In genomic region chr19:11479470-11480080, GRCh38 we compare ENCODE assay signal across 9 cellular contexts. TPM values are rescaled to one million over a fixed set of nuclear protein-coding genes. Genes with fewer than 3 reads are reported as not detected.
A peak's percentile ranks its signal among the peaks of the same experiment; 100 is the strongest.
DNase-seq lines count a peak whose midpoint lies in the region; ATAC-seq and TF ChIP-seq lines count a peak whose summit lies in the region.
"Had no signal": no experiment of that assay in that cellular context is flagged by ENCODE, and none has a peak within 500 bp of the region (broad histone marks: within the 10 kb centered on the region; RNA-seq: fewer than 3 reads in every experiment).

No MANE protein-coding gene starts in this region.

- H2AK5ac ChIP-seq in H9 (ENCODE audit: insufficient read length, low read length): no peak overlapping the region

- H4K5ac ChIP-seq in H9 (ENCODE audit: insufficient read length, low read depth, low read length): no peak overlapping the region

- no peaks in the 10 kb centered on the region for H4K20me1 ChIP-seq in H9 (ENCODE audit: control insufficient read depth, insufficient read depth, insufficient read length)

- H3K27ac Mint-ChIP-seq in H9: no peak overlapping the region
- no peak overlapping the region for H3K27ac Mint-ChIP-seq in activated T-helper 1 cell treated with anti-CD3 and anti-CD28 coated beads, Interleukin-12 subunit alpha, Interleukin-12 subunit beta, Interleukin-2, Interleukin-4 antibody, amounts not matched to agents 30 ng/mL and 10 ng/mL and 1 ng/mL, durations not matched to agents 14 hours and 24 hours and 36 hours
- no peak overlapping the region for H3K27ac Mint-ChIP-seq in type B pancreatic cell

- no peak overlapping the region for H3K56ac ChIP-seq in H9 (ENCODE audit: insufficient read length, low read depth, low read length)

- no peak overlapping the region for H2BK12ac ChIP-seq in H9 (ENCODE audit: insufficient read length, low read depth, low read length)

- no peak overlapping the region for H4K91ac ChIP-seq in H9 (ENCODE audit: insufficient read length, low read depth, low read length)

- TF ChIP-seq CTCF in H9 (conservative IDR thresholded peaks at IDR 0.05) (no peak), type B pancreatic cell (conservative IDR thresholded peaks at IDR 0.05) (no peak), thyroid gland (IDR thresholded peaks at IDR 0.05) (no peak)

- no peak overlapping the region for H3K18ac ChIP-seq in H9 (ENCODE audit: insufficient read length, low read depth, low read length)

- no peak overlapping the region for H3T11ph ChIP-seq in H9 (ENCODE audit: low read length)

- no peaks in the 10 kb centered on the region for H3K9me3 ChIP-seq in H9 (ENCODE audit: control insufficient read depth, low read depth, low read length)
- peaks cover 9% of the 10 kb centered on the region for H3K9me3 ChIP-seq in iPS-18c (ENCODE audit: control insufficient read depth, insufficient read depth, low read length)
- no peaks in the 10 kb centered on the region for H3K9me3 ChIP-seq in thyroid gland

- peaks cover 12% of the 10 kb centered on the region; the same call in 1 of the 2 replicates for H3K27me3 ChIP-seq in H9 (ENCODE audit: insufficient read depth, low read length)
- H3K27me3 ChIP-seq in thyroid gland: peaks cover 24% of the 10 kb centered on the region

- no peak overlapping the region for H2BK20ac ChIP-seq in H9 (ENCODE audit: low read depth, low read length, poor library complexity, severe bottlenecking)

- peaks cover 42% of the 10 kb centered on the region for H3K27me3 Mint-ChIP-seq in H9 (ENCODE audit: low read depth)
- H3K27me3 Mint-ChIP-seq in activated T-helper 1 cell treated with anti-CD3 and anti-CD28 coated beads, Interleukin-12 subunit alpha, Interleukin-12 subunit beta, Interleukin-2, Interleukin-4 antibody, amounts not matched to agents 30 ng/mL and 10 ng/mL and 1 ng/mL, durations not matched to agents 14 hours and 24 hours and 36 hours (ENCODE audit: insufficient read depth): peaks cover 36% of the 10 kb centered on the region
- peaks cover 55% of the 10 kb centered on the region for H3K27me3 Mint-ChIP-seq in type B pancreatic cell

- DNase-seq in C1 segment of cervical spinal cord (lab: John Stamatoyannopoulos, UW) (peak in 13 of 14 donors; percentile 19 to 81 (median 48)), H9 (peak; percentile 92), type B pancreatic cell (ENCODE audit: extremely low spot score, unreplicated experiment) (no peak), thyroid gland (no peak)
- peak; percentile 17 for DNase-seq in activated T-helper 1 cell treated with anti-CD3 and anti-CD28 coated beads, Interleukin-12 subunit alpha, Interleukin-12 subunit beta, Interleukin-2, Interleukin-4 antibody, amounts not matched to agents 30 ng/mL and 10 ng/mL and 1 ng/mL, durations not matched to agents 14 hours and 24 hours and 36 hours (ENCODE audit: low spot score)
- DNase-seq in activated CD4-positive, CD25-positive, alpha-beta regulatory T cell treated with anti-CD3 and anti-CD28 coated beads, Interleukin-2, amount 50 U/mL, for 72 hours: no peak

- H2BK5ac ChIP-seq in H9 (ENCODE audit: insufficient read length, low read length): no peak overlapping the region

- peaks cover 4 to 18% of the 10 kb centered on the region in 2 experiments; a peak in 3 of 4 replicates for H3K4me1 Mint-ChIP-seq in H9
- peaks cover 16% of the 10 kb centered on the region for H3K4me1 Mint-ChIP-seq in activated T-helper 1 cell treated with anti-CD3 and anti-CD28 coated beads, Interleukin-12 subunit alpha, Interleukin-12 subunit beta, Interleukin-2, Interleukin-4 antibody, amounts not matched to agents 30 ng/mL and 10 ng/mL and 1 ng/mL, durations not matched to agents 14 hours and 24 hours and 36 hours (ENCODE audit: low read depth)
- peaks cover 4% of the 10 kb centered on the region for H3K4me1 Mint-ChIP-seq in type B pancreatic cell (ENCODE audit: unreplicated experiment)

- H3K4me3 Mint-ChIP-seq in H9 (peak overlapping the region; percentile 54 to 68; a peak in 4 of 5 replicates), type B pancreatic cell (peak overlapping the region; percentile 57)
- H3K4me3 Mint-ChIP-seq in activated T-helper 1 cell treated with anti-CD3 and anti-CD28 coated beads, Interleukin-12 subunit alpha, Interleukin-12 subunit beta, Interleukin-2, Interleukin-4 antibody, amounts not matched to agents 30 ng/mL and 10 ng/mL and 1 ng/mL, durations not matched to agents 14 hours and 24 hours and 36 hours: no peak overlapping the region

- H3K27ac ChIP-seq in H9 (ENCODE audit: insufficient read length, low read depth, low read length): no peak overlapping the region
- no peak overlapping the region for H3K27ac ChIP-seq in thyroid gland

- intact Hi-C loops in activated T-helper 1 cell treated with anti-CD3 and anti-CD28 coated beads, Interleukin-12 subunit alpha, Interleukin-12 subunit beta, Interleukin-2, Interleukin-4 antibody, amounts not matched to agents 30 ng/mL and 10 ng/mL and 1 ng/mL, durations not matched to agents 14 hours and 24 hours and 36 hours (cut with micrococcal nuclease): loop anchor here (5.0 kb wide), 2 partner anchors 57 to 342 kb away; no protein-coding TSS in a partner anchor
- intact Hi-C loops in thyroid gland (cut with DNase I): loop anchor here (5.0 kb wide), 1 partner anchor 182 kb away; the partner anchor contains the start of gene TSPAN16

- H3K23ac ChIP-seq in H9 (ENCODE audit: insufficient read length, low read depth, low read length): no peak overlapping the region

- H3K14ac ChIP-seq in H9 (ENCODE audit: insufficient read depth, low read length): peak overlapping the region; percentile 83; the same call in 1 of the 2 replicates

- no peak for ATAC-seq in HG03045 (IDR thresholded peaks at IDR 0.05; ENCODE audit: unreplicated experiment)

- H3K36me3 Mint-ChIP-seq in H9 (ENCODE audit: insufficient read depth in 1 of 3, low read depth in 3 of 3) (no peaks in the 10 kb centered on the region; a peak in 1 of 7 replicates), type B pancreatic cell (no peaks in the 10 kb centered on the region)
- peaks cover 4% of the 10 kb centered on the region for H3K36me3 Mint-ChIP-seq in activated T-helper 1 cell treated with anti-CD3 and anti-CD28 coated beads, Interleukin-12 subunit alpha, Interleukin-12 subunit beta, Interleukin-2, Interleukin-4 antibody, amounts not matched to agents 30 ng/mL and 10 ng/mL and 1 ng/mL, durations not matched to agents 14 hours and 24 hours and 36 hours (ENCODE audit: low read depth)

- no peak overlapping the region for H2BK120ac ChIP-seq in H9 (ENCODE audit: low read depth, low read length, poor library complexity, severe bottlenecking)

- H3K9ac ChIP-seq in H9 (ENCODE audit: extremely low read depth, insufficient read length, low read length): no peak overlapping the region

- no peak overlapping the region for H3K4ac ChIP-seq in H9 (ENCODE audit: low read depth, low read length)

- H3K4me2 ChIP-seq in H9 (ENCODE audit: insufficient read depth, insufficient read length, low read length): peak overlapping the region; percentile 36

- H2BK15ac ChIP-seq in H9 (ENCODE audit: low read depth, low read length): no peak overlapping the region

- no CpG with 5 or more reads among the region's 74 CpGs for WGBS in H9 (ENCODE audit: extremely low coverage, insufficient read length, low lambda C conversion rate)
- 14 to 17% methylated on average over 12 to 17 of the region's 74 CpGs for WGBS in thyroid gland, 2 donors

- H3K4me3 ChIP-seq in iPS-18c (ENCODE audit: insufficient read depth, low read depth, low read length) (peak overlapping the region; percentile 28), thyroid gland (replicated peaks in 1 of 3) (no peak overlapping the region)

- H4K8ac ChIP-seq in H9 (replicated peaks; ENCODE audit: insufficient read length, low read depth, low read length): no peak overlapping the region

- H3K79me2 ChIP-seq in H9 (ENCODE audit: insufficient read depth, low read length): no peaks in the 10 kb centered on the region

- no peaks in the 10 kb centered on the region for H3K4me1 ChIP-seq in H9 (ENCODE audit: insufficient read depth, low read length)
- H3K4me1 ChIP-seq in thyroid gland: peaks cover 0 to 37% of the 10 kb centered on the region in 2 donors

- H3K23me2 ChIP-seq in H9 (ENCODE audit: insufficient read length, low read depth, low read length, poor library complexity, severe bottlenecking): peaks cover 7% of the 10 kb centered on the region

- no peaks in the 10 kb centered on the region for H3K79me1 ChIP-seq in H9 (ENCODE audit: insufficient read depth, low read depth, low read length, poor library complexity, severe bottlenecking)

- TF ChIP-seq POLR2A in thyroid gland (IDR thresholded peaks at IDR 0.05): no peak

- H2AFZ ChIP-seq in H9 (ENCODE audit: low read length): no peak overlapping the region

- peaks cover 0 to 4% of the 10 kb centered on the region in 2 experiments; a peak in 3 of 5 replicates for H3K9me3 Mint-ChIP-seq in H9
- H3K9me3 Mint-ChIP-seq in activated T-helper 1 cell treated with anti-CD3 and anti-CD28 coated beads, Interleukin-12 subunit alpha, Interleukin-12 subunit beta, Interleukin-2, Interleukin-4 antibody, amounts not matched to agents 30 ng/mL and 10 ng/mL and 1 ng/mL, durations not matched to agents 14 hours and 24 hours and 36 hours: no peaks in the 10 kb centered on the region
- H3K9me3 Mint-ChIP-seq in type B pancreatic cell: no peaks in the 10 kb centered on the region

- peaks cover 3 to 13% of the 10 kb centered on the region in 2 donors for H3K36me3 ChIP-seq in thyroid gland

RNA-seq across cellular contexts. Expression of gene ELAVL3, which starts 1.3 kb away (rescaled TPM):
- total RNA-seq in H9 (2021): 1.2 and 1.4 TPM in 2 replicates
- total RNA-seq in activated T-helper 1 cell treated with anti-CD3 and anti-CD28 coated beads, Interleukin-12 subunit alpha, Interleukin-12 subunit beta, Interleukin-2, Interleukin-4 antibody, amounts not matched to agents 30 ng/mL and 10 ng/mL and 1 ng/mL, durations not matched to agents 14 hours and 24 hours and 36 hours: 0.34 TPM in 1 of 2 replicates, not detected in the other
- total RNA-seq in type B pancreatic cell (ENCODE audit: low replicate concordance): 1.7 and 3.3 TPM in 2 replicates
- not detected for total RNA-seq in thyroid gland
- total RNA-seq: lung microvascular endothelial cell had no signal

RNA-seq across cellular contexts. Expression of gene ZNF653, which starts 26.1 kb away (rescaled TPM):
- 9.1 and 11.6 TPM in 2 replicates for total RNA-seq in H9 (2021)
- 19.9 and 23.1 TPM in 2 replicates for total RNA-seq in activated T-helper 1 cell treated with anti-CD3 and anti-CD28 coated beads, Interleukin-12 subunit alpha, Interleukin-12 subunit beta, Interleukin-2, Interleukin-4 antibody, amounts not matched to agents 30 ng/mL and 10 ng/mL and 1 ng/mL, durations not matched to agents 14 hours and 24 hours and 36 hours
- total RNA-seq in type B pancreatic cell (ENCODE audit: low replicate concordance): 11.5 and 13.4 TPM in 2 replicates
- 10 to 100 TPM; 13.6 to 41.7 (median 14.2) TPM for total RNA-seq in thyroid gland

RNA-seq across cellular contexts. Expression of gene PRKCSH, which starts 44.1 kb away (rescaled TPM):
- 431 and 437 TPM in 2 replicates for total RNA-seq in H9 (2021)
- 322 and 334 TPM in 2 replicates for total RNA-seq in activated T-helper 1 cell treated with anti-CD3 and anti-CD28 coated beads, Interleukin-12 subunit alpha, Interleukin-12 subunit beta, Interleukin-2, Interleukin-4 antibody, amounts not matched to agents 30 ng/mL and 10 ng/mL and 1 ng/mL, durations not matched to agents 14 hours and 24 hours and 36 hours
- total RNA-seq in type B pancreatic cell (ENCODE audit: low replicate concordance): 342 and 403 TPM in 2 replicates
- 100 to 1,000 TPM; 142 to 198 (median 178) TPM for total RNA-seq in thyroid gland

RNA-seq across cellular contexts. Expression of gene ODAD3, which starts 44.7 kb away (rescaled TPM):
- total RNA-seq in H9 (2021): 2.2 and 2.5 TPM in 2 replicates
- total RNA-seq in activated T-helper 1 cell treated with anti-CD3 and anti-CD28 coated beads, Interleukin-12 subunit alpha, Interleukin-12 subunit beta, Interleukin-2, Interleukin-4 antibody, amounts not matched to agents 30 ng/mL and 10 ng/mL and 1 ng/mL, durations not matched to agents 14 hours and 24 hours and 36 hours: not detected in 2 replicates
- 1.0 and 2.2 TPM in 2 replicates for total RNA-seq in type B pancreatic cell (ENCODE audit: low replicate concordance)
- 1 to 10 TPM in 3 of 4 donors, under 1 TPM in 1; 0.96 to 6.8 (median 3.8) TPM for total RNA-seq in thyroid gland
- total RNA-seq: lung microvascular endothelial cell had no signal

RNA-seq across cellular contexts. Expression of gene ECSIT, which starts 49.4 kb away (rescaled TPM):
- 40.0 and 42.4 TPM in 2 replicates for total RNA-seq in H9 (2021)
- 37.3 and 38.8 TPM in 2 replicates for total RNA-seq in activated T-helper 1 cell treated with anti-CD3 and anti-CD28 coated beads, Interleukin-12 subunit alpha, Interleukin-12 subunit beta, Interleukin-2, Interleukin-4 antibody, amounts not matched to agents 30 ng/mL and 10 ng/mL and 1 ng/mL, durations not matched to agents 14 hours and 24 hours and 36 hours
- total RNA-seq in type B pancreatic cell (ENCODE audit: low replicate concordance): 40.8 and 42.1 TPM in 2 replicates
- 10 to 100 TPM; 36.5 to 77.5 (median 68.9) TPM for total RNA-seq in thyroid gland

Comparison
In these comparisons a context has a peak if more than half of its experiments do, and no peak if none do; other contexts are left out.
1. DNase-seq: peak in C1 segment of cervical spinal cord (13 of 14), H9 (single experiment) and activated T-helper 1 cell treated with anti-CD3 and anti-CD28 coated beads, Interleukin-12 subunit alpha, Interleukin-12 subunit beta, Interleukin-2, Interleukin-4 antibody, amounts not matched to agents 30 ng/mL and 10 ng/mL and 1 ng/mL, durations not matched to agents 14 hours and 24 hours and 36 hours (single experiment); none in type B pancreatic cell (single experiment), activated CD4-positive, CD25-positive, alpha-beta regulatory T cell treated with anti-CD3 and anti-CD28 coated beads, Interleukin-2, amount 50 U/mL, for 72 hours (single experiment) and thyroid gland (0 of 2).